9 cellular contexts compared by ENCODE assay signal in genomic region chr17:40068917-40069750, GRCh38. TPM values are rescaled to one million over a fixed set of nuclear protein-coding genes. Genes with fewer than 3 reads are reported as not detected.
DNase-seq lines count a peak whose midpoint lies in the region; ATAC-seq, FAIRE-seq and TF ChIP-seq lines count a peak whose summit lies in the region.
"Had no signal": no experiment of that assay in that cellular context is flagged by ENCODE, and none has a peak within 500 bp of the region (broad histone marks: within the 10 kb centered on the region; RNA-seq: fewer than 3 reads in every experiment).

No MANE protein-coding gene starts in this region.

- TF ChIP-seq RAD21 in GM12878 (IDR thresholded peaks at IDR 0.05; ENCODE audit: insufficient read depth, low read depth, low read length) = no peak

- H3K4me3 ChIP-seq in GM12878 = no peak overlapping the region
- peak overlapping the region; percentile 13 to 20 for H3K4me3 ChIP-seq in small intestine (ENCODE audit: low read depth in 1 of 2, low read length in 2 of 2)

- H3K27ac Mint-ChIP-seq in immature natural killer cell = peak overlapping the region; percentile 88 to 95 (median 94)

- H3K36me3 ChIP-seq in GM12878 (ENCODE audit: control insufficient read depth in 2 of 2, insufficient read depth in 2 of 2, low read length in 1 of 2) (no peaks in the 10 kb centered on the region), small intestine (ENCODE audit: control insufficient read depth in 2 of 2, insufficient read depth in 2 of 2, low read length in 2 of 2) (no peaks in the 10 kb centered on the region)

- H3K4me1 Mint-ChIP-seq in immature natural killer cell = peaks cover 70 to 86% of the 10 kb centered on the region in 2 donors

- H2AFZ ChIP-seq in GM12878 (ENCODE audit: control insufficient read depth, low read depth, low read length) = peak overlapping the region; percentile 96

- H3K27me3 Mint-ChIP-seq in immature natural killer cell (ENCODE audit: low read depth in 3 of 3) = peaks cover 6 to 11% (median 8%) of the 10 kb centered on the region in 3 donors

- H3K9me3 Mint-ChIP-seq in immature natural killer cell = no peaks in the 10 kb centered on the region

- H3K9me3 ChIP-seq in GM12878 (replicated peaks; ENCODE audit: control insufficient read depth, insufficient read depth, low read length) (no peaks in the 10 kb centered on the region), small intestine (ENCODE audit: control insufficient read depth, low read depth) (no peaks in the 10 kb centered on the region)

- in situ Hi-C loops in GM12878 (cut with MboI) = no loop called here

- POLR2A ChIA-PET in GM12878 (lab: Charles Lee) = interaction anchor here (0.6 to 1.3 kb wide), 3 partner anchors 15 to 181 kb away, joined by 5 to 10 read pairs (median 6); partner anchors contain the start of genes MED24 and NR1D1

- RAD21 ChIA-PET in GM12878 (lab: Charles Lee; ENCODE audit: unreplicated experiment) = interaction anchor here (1.1 to 1.7 kb wide), 3 partner anchors 14 to 44 kb away, joined by 3 to 5 read pairs (median 4); no protein-coding TSS in a partner anchor

- ATAC-seq in GM12878 = peak; percentile 71
- no peak for ATAC-seq in GM18519 (IDR thresholded peaks at IDR 0.05; ENCODE audit: low FRiP score, unreplicated experiment)
- ATAC-seq in HG02970 (IDR thresholded peaks at IDR 0.05; ENCODE audit: low FRiP score, unreplicated experiment) = no peak

- TF ChIP-seq CTCF in GM12878 (IDR thresholded peaks at IDR 0.05 in 2 of 3, conservative IDR thresholded peaks at IDR 0.05 in 1 of 3; ENCODE audit: control insufficient read depth in 2 of 3, extremely low read depth in 1 of 3, insufficient read depth in 1 of 3, low read depth in 3 of 3, low read length in 3 of 3) = no peak

- H3K4me1 ChIP-seq in GM12878 (ENCODE audit: control insufficient read depth, insufficient read depth, low read length) (peaks cover 26% of the 10 kb centered on the region), small intestine (ENCODE audit: control insufficient read depth in 2 of 2, insufficient read depth in 1 of 2, low read depth in 1 of 2, low read length in 1 of 2) (peaks cover 14 to 35% of the 10 kb centered on the region in 2 donors)

- no peaks in the 10 kb centered on the region for H3K79me2 ChIP-seq in GM12878 (ENCODE audit: control insufficient read depth, insufficient read depth, low read length)

- H3K27ac ChIP-seq in GM12878 (ENCODE audit: control insufficient read depth, insufficient read depth) (no peak overlapping the region), small intestine (ENCODE audit: low read depth in 1 of 2, low read length in 1 of 2) (peak overlapping the region; percentile 90 to 97)

- peak overlapping the region; percentile 94 for H3K4me2 ChIP-seq in GM12878 (ENCODE audit: control insufficient read depth, insufficient read depth)

- peaks cover 0 to 4% of the 10 kb centered on the region in 2 experiments; a peak in 2 of 4 replicates for H3K27me3 ChIP-seq in GM12878 (replicated peaks in 1 of 2; ENCODE audit: control insufficient read depth in 2 of 2, insufficient read depth in 2 of 2, low read length in 1 of 2)
- no peaks in the 10 kb centered on the region for H3K27me3 ChIP-seq in small intestine (ENCODE audit: control insufficient read depth in 2 of 2, insufficient read depth in 2 of 2, low read length in 2 of 2)

- no peak for TF ChIP-seq EP300 in GM12878 (IDR thresholded peaks at IDR 0.05; ENCODE audit: borderline replicate concordance in 1 of 2, control insufficient read depth in 1 of 2, low read depth in 2 of 2, low read length in 2 of 2)

- H3K9ac ChIP-seq in GM12878 (ENCODE audit: control insufficient read depth, insufficient read depth, low read length) = peak overlapping the region; percentile 18; the same call in 1 of the 2 replicates

- SMC1A ChIA-PET in GM12878 (lab: Charles Lee; ENCODE audit: uncharacterized antibody, unreplicated experiment) = interaction anchor here (0.6 to 2.3 kb wide), 9 partner anchors 11 to 260 kb away, joined by 3 to 17 read pairs (median 4); partner anchors contain the start of gene MED24

- no peaks in the 10 kb centered on the region for H4K20me1 ChIP-seq in GM12878 (ENCODE audit: control insufficient read depth, insufficient read depth)

- peak; percentile 71 for DNase-seq in Daoy (ENCODE audit: low read depth)
- DNase-seq in NCI-H1436 treated with DMSO at 0.1 percent for 48 hours (lab: John Stamatoyannopoulos, UW) = peak; percentile 53
- peak; percentile 56 for DNase-seq in UCSD-AML1 (lab: John Stamatoyannopoulos, UW; ENCODE audit: unreplicated experiment)
- DNase-seq in GM12878 (ENCODE audit: low read depth, low spot score) = peak; percentile 35
- peak; percentile 63 to 76 (median 69) for DNase-seq in immature natural killer cell
- peak; percentile 89 for DNase-seq in small intestine

- FAIRE-seq in GM12878 (lab: Jason Lieb, UNC) (peak; percentile 87), small intestine (lab: Jason Lieb, UNC) (no peak)
- FAIRE-seq: endometrium had no signal

- intact Hi-C loops in GM12878 (cut with micrococcal nuclease; ENCODE audit: unreplicated experiment) = loop anchor here (10.0 kb wide), 1 partner anchor 96 kb away; no protein-coding TSS in a partner anchor

- no TSS peak for BruUV-seq in GM12878 (replicated peaks; lab: Mats Ljungman, UMichigan)

- peak overlapping the region; percentile 85 to 92 (median 88) for H3K4me3 Mint-ChIP-seq in immature natural killer cell

- TF ChIP-seq POLR2A in GM12878 (IDR thresholded peaks at IDR 0.05; ENCODE audit: low read depth, low read length) = no peak

- CTCF ChIA-PET in GM12878 (lab: Yijun Ruan, JAX) = interaction anchor here (0.5 to 15.2 kb wide), 8 partner anchors 15 to 98 kb away, joined by 3 to 120 read pairs (median 4); partner anchors contain the start of gene MED24

- no peaks in the 10 kb centered on the region for H3K36me3 Mint-ChIP-seq in immature natural killer cell

- 12% methylated on average over 13 of the region's 14 CpGs for WGBS in GM12878 (ENCODE audit: insufficient coverage, insufficient replicate concordance, low lambda C conversion rate, missing lambda C conversion rate)
- 5 to 8% (median 7%) methylated on average over 14 of the region's 14 CpGs for WGBS in small intestine, 3 donors

RNA-seq across cellular contexts. Expression of gene THRA, which starts 6.4 kb away (rescaled TPM):
- total RNA-seq in Daoy (2014; rRNA removed; shearing (Covaris generic)) = 4.4 and 7.7 TPM in 2 replicates
- 3.8 and 5.5 TPM in 2 replicates for total RNA-seq in GM12878 (2013; cell fraction: nucleolus; rRNA removed)
- total RNA-seq in GM12878 (2014; rRNA removed) = 0.65 and 0.68 TPM in 2 replicates
- total RNA-seq in GM12878 (2014; rRNA removed; fragmentation: Illumina TruSeq; extraction: Trizol) = 0.63 and 0.64 TPM in 2 replicates
- total RNA-seq in GM12878 (2021) = 1.5 and 2.0 TPM in 2 replicates
- 1.2 TPM for polyA plus RNA-seq in GM12878 (2011; ENCODE audit: low read depth)
- polyA plus RNA-seq in GM12878 (2011; rRNA removed) = 0.81 and 1.1 TPM in 2 replicates
- 1.5 TPM in 2 replicates for polyA plus RNA-seq in GM12878 (2011; cell fraction: cytosol; rRNA removed)
- 1.1 and 1.4 TPM in 2 replicates for polyA plus RNA-seq in GM12878 (2011; cell fraction: nucleus; rRNA removed)
- 1.9 and 2.2 TPM in 2 replicates for polyA plus RNA-seq in GM12878 (2012)
- 1.0 and 1.2 TPM in 2 replicates for polyA plus RNA-seq in GM12878 (2014; fragmentation: Illumina TruSeq; extraction: Trizol)
- under 1 TPM; 0.03 to 0.07 TPM for polyA plus RNA-seq in GM12878 (2014; fragmentation: Nextera tagmentation; extraction: Ambion mirVana)
- 0.64 and 0.81 TPM in 2 replicates for polyA plus RNA-seq in GM12878 (2014; rRNA removed)
- polyA plus RNA-seq in GM12878 (2016; fragmentation: Nextera tagmentation; extraction: Ambion mirVana) = under 1 TPM; 0.07 to 0.64 TPM
- 1.1 and 1.4 TPM in 2 replicates for polyA minus RNA-seq in GM12878 (2011; rRNA and poly(A)+ RNA removed)
- 0.42 and 0.80 TPM in 2 replicates for polyA minus RNA-seq in GM12878 (2011; cell fraction: cytosol; rRNA and poly(A)+ RNA removed)
- polyA minus RNA-seq in GM12878 (2011; cell fraction: nucleus; rRNA and poly(A)+ RNA removed) = 0.48 and 0.57 TPM in 2 replicates
- polyA plus RNA-seq in immature natural killer cell = 10 to 100 TPM in 1 of 3 donors, 1 to 10 TPM in 2; 5.0 to 15.0 (median 8.0) TPM
- 10 to 100 TPM; 22.4 to 50.7 (median 36.0) TPM for polyA plus RNA-seq in small intestine

RNA-seq across cellular contexts. Expression of gene MED24, which starts 14.9 kb away (rescaled TPM):
- total RNA-seq in Daoy (2014; rRNA removed; shearing (Covaris generic)) = 31.8 and 39.2 TPM in 2 replicates
- total RNA-seq in GM12878 (2013; cell fraction: nucleolus; rRNA removed) = 191 and 225 TPM in 2 replicates
- 33.5 and 40.6 TPM in 2 replicates for total RNA-seq in GM12878 (2014; rRNA removed)
- total RNA-seq in GM12878 (2014; rRNA removed; fragmentation: Illumina TruSeq; extraction: Trizol) = 32.8 and 35.3 TPM in 2 replicates
- 74.1 and 84.7 TPM in 2 replicates for total RNA-seq in GM12878 (2021)
- polyA plus RNA-seq in GM12878 (2011; ENCODE audit: low read depth) = 47.6 TPM
- 31.1 and 74.8 TPM in 2 replicates for polyA plus RNA-seq in GM12878 (2011; rRNA removed)
- 78.2 and 80.7 TPM in 2 replicates for polyA plus RNA-seq in GM12878 (2011; cell fraction: cytosol; rRNA removed)
- polyA plus RNA-seq in GM12878 (2011; cell fraction: nucleus; rRNA removed) = 270 and 289 TPM in 2 replicates
- 54.5 and 59.0 TPM in 2 replicates for polyA plus RNA-seq in GM12878 (2012)
- 77.0 and 85.1 TPM in 2 replicates for polyA plus RNA-seq in GM12878 (2014; fragmentation: Illumina TruSeq; extraction: Trizol)
- 10 to 100 TPM in 1 of 2 experiments, 1 to 10 TPM in 1; 5.4 to 10.3 TPM for polyA plus RNA-seq in GM12878 (2014; fragmentation: Nextera tagmentation; extraction: Ambion mirVana)
- polyA plus RNA-seq in GM12878 (2014; rRNA removed) = 58.6 and 75.5 TPM in 2 replicates
- polyA plus RNA-seq in GM12878 (2016; fragmentation: Nextera tagmentation; extraction: Ambion mirVana) = 10 to 100 TPM; 89.9 to 97.4 TPM
- 93.6 and 96.4 TPM in 2 replicates for polyA minus RNA-seq in GM12878 (2011; rRNA and poly(A)+ RNA removed)
- polyA minus RNA-seq in GM12878 (2011; cell fraction: cytosol; rRNA and poly(A)+ RNA removed) = 54.1 and 61.4 TPM in 2 replicates
- polyA minus RNA-seq in GM12878 (2011; cell fraction: nucleus; rRNA and poly(A)+ RNA removed) = 104 and 143 TPM in 2 replicates
- 10 to 100 TPM; 34.8 to 75.8 (median 53.2) TPM for polyA plus RNA-seq in immature natural killer cell
- 10 to 100 TPM; 43.0 to 64.6 (median 49.6) TPM for polyA plus RNA-seq in small intestine

RNA-seq across cellular contexts. Expression of gene NR1D1, which starts 31.3 kb away (rescaled TPM):
- 0.80 and 1.4 TPM in 2 replicates for total RNA-seq in Daoy (2014; rRNA removed; shearing (Covaris generic))
- 5.0 TPM in 2 replicates for total RNA-seq in GM12878 (2013; cell fraction: nucleolus; rRNA removed)
- total RNA-seq in GM12878 (2014; rRNA removed) (0.49 and 1.0 TPM in 2 replicates), GM12878 (2014; rRNA removed; fragmentation: Illumina TruSeq; extraction: Trizol) (0.31 and 0.37 TPM in 2 replicates), GM12878 (2021) (3.4 and 3.6 TPM in 2 replicates)
- 0.85 TPM for polyA plus RNA-seq in GM12878 (2011; ENCODE audit: low read depth)
- polyA plus RNA-seq in GM12878 (2011; rRNA removed) (0.17 and 0.41 TPM in 2 replicates), GM12878 (2014; fragmentation: Illumina TruSeq; extraction: Trizol) (0.44 and 1.8 TPM in 2 replicates), GM12878 (2014; fragmentation: Nextera tagmentation; extraction: Ambion mirVana) (under 1 TPM; 0.10 to 0.33 TPM), GM12878 (2014; rRNA removed) (0.87 and 1.2 TPM in 2 replicates), GM12878 (2016; fragmentation: Nextera tagmentation; extraction: Ambion mirVana) (1 to 10 TPM; 1.8 to 2.6 TPM), immature natural killer cell (1 to 10 TPM in 1 of 3 donors, under 1 TPM in 1, not detected in 1; 0.49 to 2.8 TPM), small intestine (10 to 100 TPM in 2 of 3 donors, 1 to 10 TPM in 1; 8.5 to 25.1 (median 15.7) TPM)
- 0.67 and 1.2 TPM in 2 replicates for polyA plus RNA-seq in GM12878 (2011; cell fraction: cytosol; rRNA removed)
- 5.1 and 5.9 TPM in 2 replicates for polyA plus RNA-seq in GM12878 (2011; cell fraction: nucleus; rRNA removed)
- 2.0 and 3.6 TPM in 2 replicates for polyA plus RNA-seq in GM12878 (2012)
- polyA minus RNA-seq in GM12878 (2011; rRNA and poly(A)+ RNA removed) = 1.0 and 1.4 TPM in 2 replicates
- 2.1 TPM in 2 replicates for polyA minus RNA-seq in GM12878 (2011; cell fraction: cytosol; rRNA and poly(A)+ RNA removed)
- polyA minus RNA-seq in GM12878 (2011; cell fraction: nucleus; rRNA and poly(A)+ RNA removed) = 3.1 and 6.0 TPM in 2 replicates

RNA-seq across cellular contexts. Expression of gene MSL1, which starts 52.6 kb away (rescaled TPM):
- 46.5 and 52.5 TPM in 2 replicates for total RNA-seq in Daoy (2014; rRNA removed; shearing (Covaris generic))
- 146 and 147 TPM in 2 replicates for total RNA-seq in GM12878 (2013; cell fraction: nucleolus; rRNA removed)
- 56.3 and 57.6 TPM in 2 replicates for total RNA-seq in GM12878 (2014; rRNA removed)
- 56.4 and 56.5 TPM in 2 replicates for total RNA-seq in GM12878 (2014; rRNA removed; fragmentation: Illumina TruSeq; extraction: Trizol)
- 47.8 and 50.6 TPM in 2 replicates for total RNA-seq in GM12878 (2021)
- 38.1 TPM for polyA plus RNA-seq in GM12878 (2011; ENCODE audit: low read depth)
- 80.9 and 101 TPM in 2 replicates for polyA plus RNA-seq in GM12878 (2011; rRNA removed)
- polyA plus RNA-seq in GM12878 (2011; cell fraction: cytosol; rRNA removed) = 34.6 and 35.7 TPM in 2 replicates
- 220 and 227 TPM in 2 replicates for polyA plus RNA-seq in GM12878 (2011; cell fraction: nucleus; rRNA removed)
- polyA plus RNA-seq in GM12878 (2012) = 45.9 and 51.6 TPM in 2 replicates
- 95.2 and 110 TPM in 2 replicates for polyA plus RNA-seq in GM12878 (2014; fragmentation: Illumina TruSeq; extraction: Trizol)
- 10 to 100 TPM; 11.1 to 18.0 TPM for polyA plus RNA-seq in GM12878 (2014; fragmentation: Nextera tagmentation; extraction: Ambion mirVana)
- polyA plus RNA-seq in GM12878 (2014; rRNA removed) = 52.0 and 53.1 TPM in 2 replicates
- 1 to 10 TPM; 6.1 to 9.5 TPM for polyA plus RNA-seq in GM12878 (2016; fragmentation: Nextera tagmentation; extraction: Ambion mirVana)
- 33.0 and 40.5 TPM in 2 replicates for polyA minus RNA-seq in GM12878 (2011; rRNA and poly(A)+ RNA removed)
- 16.6 and 20.3 TPM in 2 replicates for polyA minus RNA-seq in GM12878 (2011; cell fraction: cytosol; rRNA and poly(A)+ RNA removed)
- 30.2 and 34.7 TPM in 2 replicates for polyA minus RNA-seq in GM12878 (2011; cell fraction: nucleus; rRNA and poly(A)+ RNA removed)
- 10 to 100 TPM in 2 of 3 donors, 1 to 10 TPM in 1; 5.6 to 16.2 (median 11.1) TPM for polyA plus RNA-seq in immature natural killer cell
- 10 to 100 TPM; 53.1 to 81.6 (median 57.0) TPM for polyA plus RNA-seq in small intestine

RNA-seq across cellular contexts. Expression of gene CSF3, which starts 53.9 kb away (rescaled TPM):
- 0.29 TPM in 1 of 2 replicates, not detected in the other for total RNA-seq in Daoy (2014; rRNA removed; shearing (Covaris generic))
- total RNA-seq in GM12878 (2013; cell fraction: nucleolus; rRNA removed) = not detected in 2 replicates
- total RNA-seq in GM12878 (2014; rRNA removed) (0.16 TPM in 1 of 2 replicates, not detected in the other), GM12878 (2014; rRNA removed; fragmentation: Illumina TruSeq; extraction: Trizol) (0.09 TPM in 1 of 2 replicates, not detected in the other), GM12878 (2021) (0.28 TPM in 1 of 2 replicates, not detected in the other)
- not detected for polyA plus RNA-seq in GM12878 (2011; ENCODE audit: low read depth)
- polyA plus RNA-seq in GM12878 (2011; rRNA removed) (not detected in 2 replicates), GM12878 (2014; fragmentation: Illumina TruSeq; extraction: Trizol) (0.10 TPM in 1 of 2 replicates, not detected in the other), GM12878 (2014; fragmentation: Nextera tagmentation; extraction: Ambion mirVana) (under 1 TPM in 1 of 2 experiments, not detected in 1; 0.09 TPM), GM12878 (2014; rRNA removed) (0.23 and 0.36 TPM in 2 replicates), GM12878 (2016; fragmentation: Nextera tagmentation; extraction: Ambion mirVana) (under 1 TPM in 1 of 2 experiments, not detected in 1; 0.12 TPM), immature natural killer cell (not detected), small intestine (1 to 10 TPM in 2 of 3 donors, not detected in 1; 2.0 to 2.8 TPM)
- polyA plus RNA-seq in GM12878 (2011; cell fraction: cytosol; rRNA removed) = 0.06 and 0.13 TPM in 2 replicates
- polyA plus RNA-seq in GM12878 (2011; cell fraction: nucleus; rRNA removed) = 0.24 and 0.37 TPM in 2 replicates
- 0.15 and 0.22 TPM in 2 replicates for polyA plus RNA-seq in GM12878 (2012)
- polyA minus RNA-seq in GM12878 (2011; rRNA and poly(A)+ RNA removed) = not detected in 2 replicates
- not detected in 2 replicates for polyA minus RNA-seq in GM12878 (2011; cell fraction: cytosol; rRNA and poly(A)+ RNA removed)
- polyA minus RNA-seq in GM12878 (2011; cell fraction: nucleus; rRNA and poly(A)+ RNA removed) = not detected in 2 replicates

Comparison
In these comparisons a context has a peak if more than half of its experiments do, and no peak if none do; other contexts are left out.
1. DNase-seq: peak in every context shown above with its lines; median percentile 89 in small intestine; 71 in Daoy; 69 in immature natural killer cell; 56 in UCSD-AML1; 53 in NCI-H1436 treated with DMSO at 0.1 percent for 48 hours; 35 in GM12878.